Comparison of ENCODE assay signal across 13 cellular contexts in the genomic region with DNA sequence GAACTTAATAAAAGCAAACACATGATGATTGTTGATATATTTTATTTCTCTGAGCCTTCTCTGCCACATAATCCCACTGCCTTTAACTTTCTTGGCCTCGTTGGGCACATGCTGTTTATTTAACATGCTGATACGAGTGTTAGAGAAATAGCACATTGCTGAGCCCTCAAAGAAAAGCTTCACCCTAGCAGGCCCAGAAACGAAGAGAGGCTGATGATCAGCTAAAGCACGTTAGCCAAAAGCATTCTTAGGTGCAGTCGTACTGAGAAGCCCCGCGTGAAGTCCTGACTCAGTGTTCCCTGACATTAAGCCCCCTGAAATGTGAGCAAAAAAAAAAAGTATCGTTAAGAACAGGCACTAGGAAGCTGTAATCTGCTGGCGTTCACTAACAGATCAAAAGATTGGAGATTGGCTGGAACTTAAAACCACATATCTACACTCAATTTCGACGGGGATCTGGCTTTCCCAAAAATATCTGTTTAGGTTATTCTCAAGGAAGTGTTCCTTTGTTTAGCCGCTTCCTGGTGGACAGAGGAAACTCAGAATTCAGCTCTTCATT.
DNase-seq lines count a peak whose midpoint lies in the region; ATAC-seq and TF ChIP-seq lines count a peak whose summit lies in the region.
"Had no signal": no experiment of that assay in that cellular context is flagged by ENCODE, and none has a peak within 500 bp of the region (broad histone marks: within the 10 kb centered on the region; RNA-seq: fewer than 3 reads in every experiment).

No MANE protein-coding gene starts in this region.

- DNase-seq in T-helper 2 cell treated with Interferon-gamma antibody and Interleukin-4, amounts not matched to agents 5 μg/mL and 100 μg/mL, for 36 hours (ENCODE audit: low spot score), result no peak
- DNase-seq in T-helper 2 cell (no peak), SK-N-SH (no peak), glutamatergic neuron (no peak), stomach (no peak), COR-L47 (lab: John Stamatoyannopoulos, UW) (no peak), NCI-H2227 (lab: John Stamatoyannopoulos, UW; ENCODE audit: unreplicated experiment) (no peak)
- DNase-seq: 8988T; activated CD4-positive, alpha-beta T cell treated with anti-CD3 and anti-CD28 coated beads, Interleukin-2, amount 10 ng/mL, durations not matched to agents 24 days and 14 days; activated T-cell treated with anti-CD3 and anti-CD28 coated beads, Interleukin-2, amount 50 U/mL, for 48 hours; NCI-H1436 treated with DMSO at 0.1 percent for 48 hours; NCI-H524 treated with DMSO at 0.1 percent for 48 hours had no signal

- ATAC-seq in stimulated activated memory B cell treated with anti-CD40 and anti-IgM and Interleukin-4, amounts not matched to agents 10 μg/mL and 1 μg/mL and 100 μg/mL, for 72 hours, result no peak

- no peaks in the 10 kb centered on the region for H4K20me1 ChIP-seq in SK-N-SH (ENCODE audit: insufficient read depth)

- peak overlapping the region; percentile 31 for H3K27ac Mint-ChIP-seq in T-helper 2 cell treated with Interferon-gamma antibody and Interleukin-4, amounts not matched to agents 5 μg/mL and 100 μg/mL, for 36 hours
- H3K27ac Mint-ChIP-seq in glutamatergic neuron (ENCODE audit: unreplicated experiment), result peak overlapping the region; percentile 55
- H3K27ac Mint-ChIP-seq in stimulated activated memory B cell treated with anti-CD40 and anti-IgM and Interleukin-4, amounts not matched to agents 10 μg/mL and 1 μg/mL and 100 μg/mL, for 72 hours, result peak overlapping the region; percentile 92

- peak overlapping the region; percentile 87 to 100 for H3K27ac ChIP-seq in SK-N-SH (ENCODE audit: low read depth in 2 of 2, low read length in 1 of 2)
- peak overlapping the region in 2 of 5 donors; percentile 36 to 47 for H3K27ac ChIP-seq in stomach

- TF ChIP-seq EP300 in SK-N-SH (IDR thresholded peaks at IDR 0.05; ENCODE audit: borderline replicate concordance in 1 of 2, low read depth in 1 of 2, low read length in 1 of 2), result no peak; a peak in 1 of 4 replicates
- TF ChIP-seq EP300 in stomach (IDR thresholded peaks at IDR 0.05), result no peak

- POLR2A ChIA-PET in SK-N-SH (lab: Yijun Ruan, JAX), result interaction anchor here (0.7 to 5.3 kb wide), 14 partner anchors 16 to 202 kb away, joined by 3 to 54 read pairs (median 18); no protein-coding TSS in a partner anchor

- H3K4me2 ChIP-seq in SK-N-SH, result peak overlapping the region; percentile 59

- no peaks in the 10 kb centered on the region for H3K79me2 ChIP-seq in SK-N-SH (ENCODE audit: insufficient read depth)

- H3K27me3 ChIP-seq in SK-N-SH (ENCODE audit: insufficient read depth) (no peaks in the 10 kb centered on the region), stomach (no peaks in the 10 kb centered on the region)

- H3K27me3 Mint-ChIP-seq in T-helper 2 cell treated with Interferon-gamma antibody and Interleukin-4, amounts not matched to agents 5 μg/mL and 100 μg/mL, for 36 hours (ENCODE audit: low read depth), result no peaks in the 10 kb centered on the region
- peaks cover 7% of the 10 kb centered on the region for H3K27me3 Mint-ChIP-seq in glutamatergic neuron (ENCODE audit: unreplicated experiment)
- no peaks in the 10 kb centered on the region for H3K27me3 Mint-ChIP-seq in stimulated activated memory B cell treated with anti-CD40 and anti-IgM and Interleukin-4, amounts not matched to agents 10 μg/mL and 1 μg/mL and 100 μg/mL, for 72 hours
- H3K27me3 Mint-ChIP-seq: activated CD4-positive, alpha-beta T cell treated with anti-CD3 and anti-CD28 coated beads, Interleukin-2, amount 10 ng/mL, durations not matched to agents 24 days and 14 days had no signal

- CTCF ChIA-PET in SK-N-SH (lab: Yijun Ruan, JAX), result interaction anchor here (0.7 to 11.2 kb wide), 22 partner anchors 15 to 380 kb away, joined by 3 to 100 read pairs (median 5); no protein-coding TSS in a partner anchor

- WGBS in SK-N-SH (ENCODE audit: low lambda C conversion rate), result 55% methylated on average over 12 of the region's 12 CpGs
- 29 to 52% (median 31%) methylated on average over 12 of the region's 12 CpGs for WGBS in stomach, 5 donors

- no peak for TF ChIP-seq CTCF in SK-N-SH (IDR thresholded peaks at IDR 0.05)
- TF ChIP-seq CTCF in glutamatergic neuron (IDR thresholded peaks at IDR 0.05; ENCODE audit: partially characterized antibody, unreplicated experiment), result no peak
- TF ChIP-seq CTCF in stomach (IDR thresholded peaks at IDR 0.05), result no peak

- TF ChIP-seq POLR2A in stomach (IDR thresholded peaks at IDR 0.05), result no peak

- no peak for TF ChIP-seq RAD21 in SK-N-SH (IDR thresholded peaks at IDR 0.05; ENCODE audit: low read length)

- H3K9me2 ChIP-seq in SK-N-SH, result no peaks in the 10 kb centered on the region

- peaks cover 13% of the 10 kb centered on the region for H3K4me1 Mint-ChIP-seq in T-helper 2 cell treated with Interferon-gamma antibody and Interleukin-4, amounts not matched to agents 5 μg/mL and 100 μg/mL, for 36 hours (ENCODE audit: low read depth)
- H3K4me1 Mint-ChIP-seq in glutamatergic neuron (ENCODE audit: low read depth, unreplicated experiment), result peaks cover 28% of the 10 kb centered on the region
- peaks cover 59% of the 10 kb centered on the region for H3K4me1 Mint-ChIP-seq in stimulated activated memory B cell treated with anti-CD40 and anti-IgM and Interleukin-4, amounts not matched to agents 10 μg/mL and 1 μg/mL and 100 μg/mL, for 72 hours

- H3K4me3 ChIP-seq in SK-N-SH (ENCODE audit: low read depth in 2 of 2, low read length in 1 of 2), result no peak overlapping the region
- H3K4me3 ChIP-seq in stomach, result no peak overlapping the region

- H3K36me3 ChIP-seq in SK-N-SH (replicated peaks in 1 of 2; ENCODE audit: control insufficient read depth in 1 of 2, insufficient read depth in 2 of 2, low read length in 1 of 2), result peaks cover 2% of the 10 kb centered on the region in 2 experiments
- peaks cover 0 to 19% (median 10%) of the 10 kb centered on the region in 4 donors for H3K36me3 ChIP-seq in stomach

- peaks cover 38% of the 10 kb centered on the region for H3F3A ChIP-seq in SK-N-SH (replicated peaks; ENCODE audit: insufficient read depth)

- peak overlapping the region; percentile 10; the same call in 1 of the 2 replicates for H2AFZ ChIP-seq in SK-N-SH (ENCODE audit: low read depth)

- H3K36me3 Mint-ChIP-seq in T-helper 2 cell treated with Interferon-gamma antibody and Interleukin-4, amounts not matched to agents 5 μg/mL and 100 μg/mL, for 36 hours (ENCODE audit: low read depth), result peaks cover 13% of the 10 kb centered on the region
- peaks cover 7% of the 10 kb centered on the region for H3K36me3 Mint-ChIP-seq in glutamatergic neuron (ENCODE audit: unreplicated experiment)
- peaks cover 14% of the 10 kb centered on the region for H3K36me3 Mint-ChIP-seq in stimulated activated memory B cell treated with anti-CD40 and anti-IgM and Interleukin-4, amounts not matched to agents 10 μg/mL and 1 μg/mL and 100 μg/mL, for 72 hours

- H3K9me3 ChIP-seq in SK-N-SH (no peaks in the 10 kb centered on the region), stomach (no peaks in the 10 kb centered on the region)

- no peak overlapping the region for H3K4me3 Mint-ChIP-seq in T-helper 2 cell treated with Interferon-gamma antibody and Interleukin-4, amounts not matched to agents 5 μg/mL and 100 μg/mL, for 36 hours
- no peak overlapping the region for H3K4me3 Mint-ChIP-seq in glutamatergic neuron (ENCODE audit: unreplicated experiment)
- peak overlapping the region; percentile 67 for H3K4me3 Mint-ChIP-seq in stimulated activated memory B cell treated with anti-CD40 and anti-IgM and Interleukin-4, amounts not matched to agents 10 μg/mL and 1 μg/mL and 100 μg/mL, for 72 hours
- H3K4me3 Mint-ChIP-seq: activated CD4-positive, alpha-beta T cell treated with anti-CD3 and anti-CD28 coated beads, Interleukin-2, amount 10 ng/mL, durations not matched to agents 24 days and 14 days had no signal

- H3K4me1 ChIP-seq in SK-N-SH (ENCODE audit: control insufficient read depth in 1 of 2, insufficient read depth in 2 of 2, low read depth in 1 of 2, low read length in 1 of 2) (peaks cover 53 to 84% of the 10 kb centered on the region in 2 experiments), stomach (peaks cover 0 to 23% (median 5%) of the 10 kb centered on the region in 4 donors)

- intact Hi-C loops in stomach (cut with DNase I; ENCODE audit: low total_unique reads), result no loop called here

- no peaks in the 10 kb centered on the region for H3K9me3 Mint-ChIP-seq in T-helper 2 cell treated with Interferon-gamma antibody and Interleukin-4, amounts not matched to agents 5 μg/mL and 100 μg/mL, for 36 hours
- H3K9me3 Mint-ChIP-seq in glutamatergic neuron (ENCODE audit: unreplicated experiment), result peaks cover 14% of the 10 kb centered on the region
- H3K9me3 Mint-ChIP-seq in stimulated activated memory B cell treated with anti-CD40 and anti-IgM and Interleukin-4, amounts not matched to agents 10 μg/mL and 1 μg/mL and 100 μg/mL, for 72 hours, result no peaks in the 10 kb centered on the region
- H3K9me3 Mint-ChIP-seq: activated CD4-positive, alpha-beta T cell treated with anti-CD3 and anti-CD28 coated beads, Interleukin-2, amount 10 ng/mL, durations not matched to agents 24 days and 14 days had no signal

- H3K9ac ChIP-seq in SK-N-SH, result peak overlapping the region; percentile 57; the same call in 1 of the 2 replicates

TF ChIP-seq in SK-N-SH, 30 proteins besides CTCF, POLR2A, EP300 and RAD21:
- TF ChIP-seq, protein P1, sequence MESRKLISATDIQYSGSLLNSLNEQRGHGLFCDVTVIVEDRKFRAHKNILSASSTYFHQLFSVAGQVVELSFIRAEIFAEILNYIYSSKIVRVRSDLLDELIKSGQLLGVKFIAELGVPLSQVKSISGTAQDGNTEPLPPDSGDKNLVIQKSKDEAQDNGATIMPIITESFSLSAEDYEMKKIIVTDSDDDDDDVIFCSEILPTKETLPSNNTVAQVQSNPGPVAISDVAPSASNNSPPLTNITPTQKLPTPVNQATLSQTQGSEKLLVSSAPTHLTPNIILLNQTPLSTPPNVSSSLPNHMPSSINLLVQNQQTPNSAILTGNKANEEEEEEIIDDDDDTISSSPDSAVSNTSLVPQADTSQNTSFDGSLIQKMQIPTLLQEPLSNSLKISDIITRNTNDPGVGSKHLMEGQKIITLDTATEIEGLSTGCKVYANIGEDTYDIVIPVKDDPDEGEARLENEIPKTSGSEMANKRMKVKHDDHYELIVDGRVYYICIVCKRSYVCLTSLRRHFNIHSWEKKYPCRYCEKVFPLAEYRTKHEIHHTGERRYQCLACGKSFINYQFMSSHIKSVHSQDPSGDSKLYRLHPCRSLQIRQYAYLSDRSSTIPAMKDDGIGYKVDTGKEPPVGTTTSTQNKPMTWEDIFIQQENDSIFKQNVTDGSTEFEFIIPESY (IDR thresholded peaks at IDR 0.05; ENCODE audit: borderline replicate concordance, low read depth), result no peak
- TF ChIP-seq CHD2 (IDR thresholded peaks at IDR 0.05; ENCODE audit: low read length, partially characterized antibody), result peak; percentile 36
- TF ChIP-seq GATA2 (CRISPR knock-in tag; IDR thresholded peaks at IDR 0.05), result peak; percentile 20
- TF ChIP-seq, protein P2, sequence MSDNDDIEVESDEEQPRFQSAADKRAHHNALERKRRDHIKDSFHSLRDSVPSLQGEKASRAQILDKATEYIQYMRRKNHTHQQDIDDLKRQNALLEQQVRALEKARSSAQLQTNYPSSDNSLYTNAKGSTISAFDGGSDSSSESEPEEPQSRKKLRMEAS (IDR thresholded peaks at IDR 0.05; ENCODE audit: low read depth), result no peak
- TF ChIP-seq NRF1 (IDR thresholded peaks at IDR 0.05; ENCODE audit: low read depth, low read length), result no peak
- TF ChIP-seq SMC3 (IDR thresholded peaks at IDR 0.05; ENCODE audit: low read depth, low read length), result no peak

Comparison
In these comparisons a context has a peak if more than half of its experiments do, and no peak if none do; other contexts are left out.
1. H3K27ac Mint-ChIP-seq: peak in every context shown above with its lines; median percentile 92 in stimulated activated memory B cell treated with anti-CD40 and anti-IgM and Interleukin-4, amounts not matched to agents 10 μg/mL and 1 μg/mL and 100 μg/mL, for 72 hours; 55 in glutamatergic neuron; 31 in T-helper 2 cell treated with Interferon-gamma antibody and Interleukin-4, amounts not matched to agents 5 μg/mL and 100 μg/mL, for 36 hours.